ENCODE assay signal across 16 cellular contexts in the genomic region with DNA sequence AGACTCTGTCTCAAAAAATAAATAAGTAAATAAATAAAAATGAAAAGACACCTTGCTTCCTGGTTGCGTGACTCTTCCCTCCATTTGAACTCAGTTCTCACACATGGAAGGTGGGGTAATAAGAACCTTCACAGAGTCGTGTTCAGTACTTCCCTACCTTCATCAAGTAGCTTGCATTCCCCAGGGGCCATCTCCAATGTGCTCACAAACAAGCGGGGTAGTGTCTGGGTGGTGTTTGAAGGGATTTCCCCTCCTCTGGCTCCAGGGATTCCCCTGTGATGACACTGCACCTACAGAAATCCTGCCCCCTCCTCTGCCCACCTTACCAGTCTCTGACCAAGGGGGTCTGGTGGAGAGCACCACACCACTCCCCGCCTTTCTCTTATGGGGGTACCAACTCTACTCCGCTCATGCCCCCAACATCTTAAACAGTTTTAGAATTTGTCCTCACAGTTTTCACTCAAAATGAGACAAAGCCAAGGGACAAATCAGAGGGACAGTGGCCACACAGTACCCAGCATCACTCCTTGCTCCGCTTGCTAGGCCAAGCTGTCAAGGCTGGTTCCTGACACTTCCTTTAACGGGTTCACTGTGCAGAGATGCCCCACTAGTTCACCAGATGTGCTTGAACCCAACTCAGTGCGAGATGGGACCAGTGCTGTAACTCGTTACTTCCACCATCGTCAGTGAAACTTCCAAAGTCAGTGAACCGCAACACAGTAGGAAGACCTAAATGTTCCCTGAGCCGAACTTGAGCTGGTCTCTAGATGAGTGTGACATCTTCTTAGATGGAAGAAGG.
"Had no signal": no experiment of that assay in that cellular context is flagged by ENCODE, and none has a peak within 500 bp of the region (broad histone marks: within the 10 kb centered on the region; RNA-seq: fewer than 3 reads in every experiment).

No MANE protein-coding gene starts in this region.

- ATAC-seq: gastroesophageal sphincter; heart right ventricle; left lung; natural killer cell; stimulated activated effector memory CD8-positive, alpha-beta T cell treated with anti-CD3 and anti-CD28 coated beads, Interleukin-12 subunit alpha, Interleukin-12 subunit beta, amount 100 ng/mL, for 72 hours had no signal

- H3K36me3 ChIP-seq: cardiac muscle cell, gastroesophageal sphincter, heart right ventricle, left lung, tibial nerve had no signal

- H3K27ac Mint-ChIP-seq: activated T-cell treated with anti-CD3 and anti-CD28 coated beads, Interleukin-2, amount 50 U/mL, for 24 hours; natural killer cell; stimulated activated effector memory CD8-positive, alpha-beta T cell treated with anti-CD3 and anti-CD28 coated beads, Interleukin-12 subunit alpha, Interleukin-12 subunit beta, amount 100 ng/mL, for 72 hours had no signal

- H3K4me1 ChIP-seq: left lung, tibial nerve had no signal

- DNase-seq: activated CD4-positive, alpha-beta T cell treated with anti-CD3 and anti-CD28 coated beads, Interleukin-2, amount 50 U/mL, for 4 hours; activated CD4-positive, CD25-positive, alpha-beta regulatory T cell treated with anti-CD3 and anti-CD28 coated beads, Interleukin-2, amount 50 U/mL, for 72 hours; activated naive CD4-positive, alpha-beta T cell treated with anti-CD3 and anti-CD28 coated beads, Interleukin-2, amount 50 U/mL, for 16 hours; activated T-cell treated with anti-CD3 and anti-CD28 coated beads, Interleukin-2, amount 50 U/mL, for 24 hours; heart right ventricle; left lung; mesenchymal stem cell; natural killer cell; nucleus accumbens; retina; substantia nigra; T-helper 9 cell had no signal

- H3K4me3 Mint-ChIP-seq: activated T-cell treated with anti-CD3 and anti-CD28 coated beads, Interleukin-2, amount 50 U/mL, for 24 hours; natural killer cell; stimulated activated effector memory CD8-positive, alpha-beta T cell treated with anti-CD3 and anti-CD28 coated beads, Interleukin-12 subunit alpha, Interleukin-12 subunit beta, amount 100 ng/mL, for 72 hours had no signal

- H3K4me3 ChIP-seq: cardiac muscle cell, gastroesophageal sphincter, heart right ventricle, left lung, tibial nerve had no signal

- H3K27ac ChIP-seq: cardiac muscle cell, heart right ventricle, left lung, tibial nerve had no signal

- H3K9me3 ChIP-seq: gastroesophageal sphincter, heart right ventricle, left lung, tibial nerve had no signal

- H3K27me3 ChIP-seq: cardiac muscle cell, gastroesophageal sphincter, heart right ventricle, left lung, tibial nerve had no signal

- H3K9me3 Mint-ChIP-seq: activated T-cell treated with anti-CD3 and anti-CD28 coated beads, Interleukin-2, amount 50 U/mL, for 24 hours; natural killer cell; stimulated activated effector memory CD8-positive, alpha-beta T cell treated with anti-CD3 and anti-CD28 coated beads, Interleukin-12 subunit alpha, Interleukin-12 subunit beta, amount 100 ng/mL, for 72 hours had no signal

- H3K4me1 Mint-ChIP-seq: stimulated activated effector memory CD8-positive, alpha-beta T cell treated with anti-CD3 and anti-CD28 coated beads, Interleukin-12 subunit alpha, Interleukin-12 subunit beta, amount 100 ng/mL, for 72 hours had no signal

- H3K36me3 Mint-ChIP-seq: natural killer cell; stimulated activated effector memory CD8-positive, alpha-beta T cell treated with anti-CD3 and anti-CD28 coated beads, Interleukin-12 subunit alpha, Interleukin-12 subunit beta, amount 100 ng/mL, for 72 hours had no signal
